Comparison of ENCODE assay signal across 8 cellular contexts in genomic region chrX:74537011-74537390, GRCh38.
DNase-seq lines count a peak whose midpoint lies in the region; ATAC-seq, FAIRE-seq and TF ChIP-seq lines count a peak whose summit lies in the region.

No MANE protein-coding gene starts in this region.

- no peak overlapping the region for H2BK5ac ChIP-seq in mesenchymal stem cell (ENCODE audit: low read depth, low read length, poor library complexity, severe bottlenecking)

- no peak overlapping the region for H2BK12ac ChIP-seq in mesenchymal stem cell (ENCODE audit: low read length in 2 of 2)

- FAIRE-seq in HTR-8/SVneo (lab: Jason Lieb, UNC) = peak; percentile 36
- no peak for FAIRE-seq in bronchial epithelial cell (lab: Jason Lieb, UNC)

- no peak overlapping the region for H3K23ac ChIP-seq in mesenchymal stem cell (ENCODE audit: low read length in 2 of 2)

- H3K18ac ChIP-seq in mesenchymal stem cell (ENCODE audit: low read depth in 1 of 2, low read length in 2 of 2) = peak overlapping the region in 1 of 2 experiments; percentile 1

- WGBS in mesenchymal stem cell = 57% methylated on average over 5 of the region's 10 CpGs

- peak overlapping the region; percentile 84 for H3K4me2 ChIP-seq in mesenchymal stem cell (ENCODE audit: low read length, poor library complexity, severe bottlenecking)

- H3K9me3 ChIP-seq in mesenchymal stem cell (ENCODE audit: control insufficient read depth, low read length) = no peaks in the 10 kb centered on the region

- no peak overlapping the region for H4K91ac ChIP-seq in mesenchymal stem cell (ENCODE audit: low read length)

- H2BK15ac ChIP-seq in mesenchymal stem cell (ENCODE audit: low read depth, poor library complexity, severe bottlenecking) = no peak overlapping the region

- H3K4me3 ChIP-seq in bronchial epithelial cell (ENCODE audit: low read depth, low read length) (peak overlapping the region; percentile 41), mesenchymal stem cell (ENCODE audit: insufficient read depth in 1 of 2, low read depth in 1 of 2, low read length in 2 of 2) (peak overlapping the region in 1 of 2 experiments; percentile 72)

- H3K36me3 ChIP-seq in bronchial epithelial cell (ENCODE audit: control insufficient read depth, insufficient read depth, low read length) = no peaks in the 10 kb centered on the region
- H3K36me3 ChIP-seq in mesenchymal stem cell (ENCODE audit: control insufficient read depth in 1 of 2, insufficient read depth in 2 of 2, low read depth in 1 of 2, low read length in 2 of 2) = peaks cover 0 to 9% of the 10 kb centered on the region in 2 experiments

- H3K14ac ChIP-seq in mesenchymal stem cell (ENCODE audit: low read length in 2 of 2) = no peak overlapping the region

- H3K79me1 ChIP-seq in mesenchymal stem cell (replicated peaks; ENCODE audit: low read length, poor library complexity, severe bottlenecking) = no peaks in the 10 kb centered on the region

- peaks cover 1% of the 10 kb centered on the region for H3K4me1 ChIP-seq in mesenchymal stem cell (ENCODE audit: control insufficient read depth, insufficient read depth, low read depth, low read length)

- DNase-seq in HTR-8/SVneo (ENCODE audit: insufficient read length, low spot score) (peak; percentile 21), bronchial epithelial cell (ENCODE audit: low read depth) (peak; percentile 2), mesenchymal stem cell (no peak)

- H3K27me3 ChIP-seq in bronchial epithelial cell (ENCODE audit: control insufficient read depth, insufficient read depth, low read length) (no peaks in the 10 kb centered on the region), mesenchymal stem cell (ENCODE audit: control insufficient read depth in 1 of 2, insufficient read depth in 1 of 2, low read length in 2 of 2) (peaks cover 0 to 26% of the 10 kb centered on the region in 2 experiments)

- TF ChIP-seq CTCF in 22Rv1 (IDR thresholded peaks at IDR 0.05) = no peak
- TF ChIP-seq CTCF in bronchial epithelial cell (IDR thresholded peaks at IDR 0.05; ENCODE audit: insufficient read depth, low read length, severe bottlenecking) = no peak

- peak overlapping the region; percentile 76 for H3K27ac ChIP-seq in 22Rv1
- H3K27ac ChIP-seq in mesenchymal stem cell (ENCODE audit: low read length, poor library complexity, severe bottlenecking) = peak overlapping the region; percentile 66

- no peak for ATAC-seq in GM19035 (IDR thresholded peaks at IDR 0.05; ENCODE audit: unreplicated experiment)
- ATAC-seq in HG02938 (IDR thresholded peaks at IDR 0.05; ENCODE audit: unreplicated experiment) = no peak
- ATAC-seq in HG03175 (IDR thresholded peaks at IDR 0.05; ENCODE audit: unreplicated experiment) = no peak
- ATAC-seq in GM18870 (IDR thresholded peaks at IDR 0.05; ENCODE audit: unreplicated experiment) = no peak

- H2BK120ac ChIP-seq in mesenchymal stem cell (ENCODE audit: low read depth, low read length) = no peak overlapping the region

- H3K4ac ChIP-seq in mesenchymal stem cell (ENCODE audit: low read depth in 1 of 2, low read length in 2 of 2) = no peak overlapping the region

- H3K9ac ChIP-seq in mesenchymal stem cell (ENCODE audit: low read length) = peak overlapping the region; percentile 79

- H2AFZ ChIP-seq in mesenchymal stem cell (ENCODE audit: low read depth, low read length) = no peak overlapping the region

- no peak overlapping the region for H2AK5ac ChIP-seq in mesenchymal stem cell (ENCODE audit: low read length, severe bottlenecking)

- H4K8ac ChIP-seq in mesenchymal stem cell (ENCODE audit: low read length) = peak overlapping the region; percentile 77
